Comparison of ENCODE assay signal across 30 cellular contexts in genomic region chr18:67600781-67601180, GRCh38.
DNase-seq lines count a peak whose midpoint lies in the region; ATAC-seq, FAIRE-seq and TF ChIP-seq lines count a peak whose summit lies in the region.
"Had no signal": no experiment of that assay in that cellular context is flagged by ENCODE, and none has a peak within 500 bp of the region (broad histone marks: within the 10 kb centered on the region; RNA-seq: fewer than 3 reads in every experiment).

No MANE protein-coding gene starts in this region.

- no peaks in the 10 kb centered on the region for H3F3A ChIP-seq in PC-3 (ENCODE audit: low read length, unreplicated experiment)

- no peaks in the 10 kb centered on the region for H3K36me3 ChIP-seq in PC-3 (ENCODE audit: low read depth, low read length)
- H3K36me3 ChIP-seq: ascending aorta, BLaER1, pancreas, right atrium auricular region, uterus had no signal

- no peak overlapping the region for H3K4me3 ChIP-seq in PC-3 (ENCODE audit: low read length)
- no peak overlapping the region for H3K4me3 ChIP-seq in choroid plexus epithelial cell (ENCODE audit: low read depth, low read length)
- H3K4me3 ChIP-seq: ascending aorta, BLaER1, lung, pancreas, right atrium auricular region, testis, uterus had no signal

- POLR2A ChIA-PET in PC-3 (lab: Charles Lee; ENCODE audit: unreplicated experiment): no interaction called here

- no peaks in the 10 kb centered on the region for H3K27me3 ChIP-seq in PC-3 (ENCODE audit: low read length)
- H3K27me3 ChIP-seq: ascending aorta, BLaER1, pancreas, right atrium auricular region, testis, uterus had no signal

- FAIRE-seq in GM19239 (lab: Jason Lieb, UNC): no peak
- FAIRE-seq: pancreas had no signal

- no peaks in the 10 kb centered on the region for H3K79me2 ChIP-seq in PC-3 (ENCODE audit: low read length)

- peak; percentile 43 for DNase-seq in EH (ENCODE audit: low read depth)
- DNase-seq in PC-3: no peak
- DNase-seq in choroid plexus epithelial cell (ENCODE audit: low read depth): peak; percentile 44
- DNase-seq in myocyte (ENCODE audit: low read depth): peak; percentile 18
- DNase-seq in GM19239 (ENCODE audit: insufficient read length, low spot score): no peak
- no peak for DNase-seq in NCI-H774 (lab: John Stamatoyannopoulos, UW)
- no peak for DNase-seq in NCI-H2081 (lab: John Stamatoyannopoulos, UW)
- no peak for DNase-seq in activated CD4-positive, alpha-beta T cell treated with anti-CD3 and anti-CD28 coated beads for 48 hours
- DNase-seq: activated CD4-positive, alpha-beta T cell treated with anti-CD3 and anti-CD28 coated beads, Interleukin-2, amount 50 U/mL, for 48 hours; COR-L47; DMS79; effector CD8-positive, alpha-beta T cell; erythroblast; H9; Karpas-422; naive thymus-derived CD4-positive, alpha-beta T cell; NCI-H1048; NCI-H187 treated with DMSO at 0.1 percent for 48 hours; NCI-H526 treated with DMSO at 0.1 percent for 48 hours; pancreas; RPMI8226; stimulated activated naive CD4-positive, alpha-beta T cell treated with Interleukin-2 at 50 U/mL for 16 hours; T-helper 9 cell; testis; uterus had no signal

- no peaks in the 10 kb centered on the region for H3K9me2 ChIP-seq in PC-3 (replicated peaks; ENCODE audit: low read length)

- CTCF ChIA-PET in PC-3 (lab: Charles Lee): no interaction called here

- H3K4me2 ChIP-seq in PC-3 (ENCODE audit: low read length): peak overlapping the region; percentile 43; the same call in 1 of the 2 replicates
- H3K4me2 ChIP-seq: BLaER1 had no signal

- ATAC-seq in PC-3: no peak
- ATAC-seq: naive thymus-derived CD4-positive, alpha-beta T cell; WTC11 had no signal

- intact Hi-C loops in PC-3 (cut with micrococcal nuclease): no loop called here

- H3K9ac ChIP-seq in PC-3 (ENCODE audit: low read length): no peak overlapping the region
- H3K9ac ChIP-seq: BLaER1 had no signal

- no peaks in the 10 kb centered on the region for H4K20me1 ChIP-seq in PC-3 (ENCODE audit: low read length)
- H4K20me1 ChIP-seq: BLaER1 had no signal

- no peak overlapping the region for H2AFZ ChIP-seq in PC-3 (ENCODE audit: low read length)

- TF ChIP-seq CTCF in PC-3 (conservative IDR thresholded peaks at IDR 0.05; ENCODE audit: low read depth, low read length) (no peak), choroid plexus epithelial cell (conservative IDR thresholded peaks at IDR 0.05; ENCODE audit: low read depth, low read length) (no peak)

- peaks cover 33% of the 10 kb centered on the region for H3K4me1 ChIP-seq in PC-3 (ENCODE audit: insufficient read depth, low read length)
- H3K4me1 ChIP-seq: ascending aorta, pancreas, right atrium auricular region, testis, uterus had no signal

- H3K27ac ChIP-seq in PC-3 (ENCODE audit: low read length): no peak overlapping the region
- H3K27ac ChIP-seq: ascending aorta, BLaER1, pancreas, right atrium auricular region, testis, uterus had no signal

- no peaks in the 10 kb centered on the region for H3K9me3 ChIP-seq in PC-3 (ENCODE audit: low read length)
- H3K9me3 ChIP-seq: pancreas, testis, uterus had no signal

- BruUV-seq in PC-3 (replicated peaks; lab: Mats Ljungman, UMichigan): no TSS peak

Comparison
In these comparisons a context has a peak if more than half of its experiments do, and no peak if none do; other contexts are left out.
1. DNase-seq: peak in EH (single experiment), choroid plexus epithelial cell (single experiment) and myocyte (single experiment); none in PC-3 (single experiment), GM19239 (single experiment), NCI-H774 (single experiment), NCI-H2081 (0 of 2) and activated CD4-positive, alpha-beta T cell treated with anti-CD3 and anti-CD28 coated beads for 48 hours (single experiment).